In the genomic region with DNA sequence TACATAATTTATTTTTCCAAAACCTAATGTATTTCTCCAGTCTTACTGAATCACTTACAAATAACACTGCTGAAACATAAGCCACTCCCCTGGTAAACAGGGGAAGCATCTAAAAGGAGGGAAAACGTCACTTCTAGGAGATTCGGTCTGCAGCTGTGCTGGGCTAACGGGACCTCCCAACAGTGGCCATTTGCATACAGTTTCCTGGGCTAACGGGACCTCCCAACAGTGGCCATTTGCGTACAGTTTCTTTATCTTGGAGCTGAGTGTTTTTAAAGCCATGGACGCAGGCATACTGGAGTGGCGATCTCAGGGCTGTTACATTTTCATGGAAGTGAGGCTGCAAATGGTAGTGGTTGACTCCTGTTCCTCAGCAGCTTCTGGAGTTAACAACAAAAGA, we compare ENCODE assay signal across 2 cellular contexts.
TF ChIP-seq lines count a peak whose summit lies in the region.

No MANE protein-coding gene starts in this region.

TF ChIP-seq in GM23338, 12 proteins besides CTCF, POLR2A, EP300 and RAD21 (continues in another document):
- TF ChIP-seq JUNB (IDR thresholded peaks at IDR 0.05; ENCODE audit: unreplicated experiment) (no peak), CREB1 (CRISPR knock-in tag; IDR thresholded peaks at IDR 0.05; ENCODE audit: low read depth) (no peak), ZNF331 (CRISPR knock-in tag; IDR thresholded peaks at IDR 0.05; ENCODE audit: low read depth) (no peak), ZNF114 (CRISPR knock-in tag; IDR thresholded peaks at IDR 0.05) (no peak), EZH2 (IDR thresholded peaks at IDR 0.05; ENCODE audit: low read depth, unreplicated experiment) (no peak), NANOG (IDR thresholded peaks at IDR 0.05; ENCODE audit: borderline replicate concordance) (no peak), STAT1 (IDR thresholded peaks at IDR 0.05; ENCODE audit: unreplicated experiment) (no peak), POLR2AphosphoS5 (IDR thresholded peaks at IDR 0.05; ENCODE audit: low read depth) (no peak), EZH2phosphoT487 (IDR thresholded peaks at IDR 0.05; ENCODE audit: unreplicated experiment) (no peak)
- TF ChIP-seq, protein P1, sequence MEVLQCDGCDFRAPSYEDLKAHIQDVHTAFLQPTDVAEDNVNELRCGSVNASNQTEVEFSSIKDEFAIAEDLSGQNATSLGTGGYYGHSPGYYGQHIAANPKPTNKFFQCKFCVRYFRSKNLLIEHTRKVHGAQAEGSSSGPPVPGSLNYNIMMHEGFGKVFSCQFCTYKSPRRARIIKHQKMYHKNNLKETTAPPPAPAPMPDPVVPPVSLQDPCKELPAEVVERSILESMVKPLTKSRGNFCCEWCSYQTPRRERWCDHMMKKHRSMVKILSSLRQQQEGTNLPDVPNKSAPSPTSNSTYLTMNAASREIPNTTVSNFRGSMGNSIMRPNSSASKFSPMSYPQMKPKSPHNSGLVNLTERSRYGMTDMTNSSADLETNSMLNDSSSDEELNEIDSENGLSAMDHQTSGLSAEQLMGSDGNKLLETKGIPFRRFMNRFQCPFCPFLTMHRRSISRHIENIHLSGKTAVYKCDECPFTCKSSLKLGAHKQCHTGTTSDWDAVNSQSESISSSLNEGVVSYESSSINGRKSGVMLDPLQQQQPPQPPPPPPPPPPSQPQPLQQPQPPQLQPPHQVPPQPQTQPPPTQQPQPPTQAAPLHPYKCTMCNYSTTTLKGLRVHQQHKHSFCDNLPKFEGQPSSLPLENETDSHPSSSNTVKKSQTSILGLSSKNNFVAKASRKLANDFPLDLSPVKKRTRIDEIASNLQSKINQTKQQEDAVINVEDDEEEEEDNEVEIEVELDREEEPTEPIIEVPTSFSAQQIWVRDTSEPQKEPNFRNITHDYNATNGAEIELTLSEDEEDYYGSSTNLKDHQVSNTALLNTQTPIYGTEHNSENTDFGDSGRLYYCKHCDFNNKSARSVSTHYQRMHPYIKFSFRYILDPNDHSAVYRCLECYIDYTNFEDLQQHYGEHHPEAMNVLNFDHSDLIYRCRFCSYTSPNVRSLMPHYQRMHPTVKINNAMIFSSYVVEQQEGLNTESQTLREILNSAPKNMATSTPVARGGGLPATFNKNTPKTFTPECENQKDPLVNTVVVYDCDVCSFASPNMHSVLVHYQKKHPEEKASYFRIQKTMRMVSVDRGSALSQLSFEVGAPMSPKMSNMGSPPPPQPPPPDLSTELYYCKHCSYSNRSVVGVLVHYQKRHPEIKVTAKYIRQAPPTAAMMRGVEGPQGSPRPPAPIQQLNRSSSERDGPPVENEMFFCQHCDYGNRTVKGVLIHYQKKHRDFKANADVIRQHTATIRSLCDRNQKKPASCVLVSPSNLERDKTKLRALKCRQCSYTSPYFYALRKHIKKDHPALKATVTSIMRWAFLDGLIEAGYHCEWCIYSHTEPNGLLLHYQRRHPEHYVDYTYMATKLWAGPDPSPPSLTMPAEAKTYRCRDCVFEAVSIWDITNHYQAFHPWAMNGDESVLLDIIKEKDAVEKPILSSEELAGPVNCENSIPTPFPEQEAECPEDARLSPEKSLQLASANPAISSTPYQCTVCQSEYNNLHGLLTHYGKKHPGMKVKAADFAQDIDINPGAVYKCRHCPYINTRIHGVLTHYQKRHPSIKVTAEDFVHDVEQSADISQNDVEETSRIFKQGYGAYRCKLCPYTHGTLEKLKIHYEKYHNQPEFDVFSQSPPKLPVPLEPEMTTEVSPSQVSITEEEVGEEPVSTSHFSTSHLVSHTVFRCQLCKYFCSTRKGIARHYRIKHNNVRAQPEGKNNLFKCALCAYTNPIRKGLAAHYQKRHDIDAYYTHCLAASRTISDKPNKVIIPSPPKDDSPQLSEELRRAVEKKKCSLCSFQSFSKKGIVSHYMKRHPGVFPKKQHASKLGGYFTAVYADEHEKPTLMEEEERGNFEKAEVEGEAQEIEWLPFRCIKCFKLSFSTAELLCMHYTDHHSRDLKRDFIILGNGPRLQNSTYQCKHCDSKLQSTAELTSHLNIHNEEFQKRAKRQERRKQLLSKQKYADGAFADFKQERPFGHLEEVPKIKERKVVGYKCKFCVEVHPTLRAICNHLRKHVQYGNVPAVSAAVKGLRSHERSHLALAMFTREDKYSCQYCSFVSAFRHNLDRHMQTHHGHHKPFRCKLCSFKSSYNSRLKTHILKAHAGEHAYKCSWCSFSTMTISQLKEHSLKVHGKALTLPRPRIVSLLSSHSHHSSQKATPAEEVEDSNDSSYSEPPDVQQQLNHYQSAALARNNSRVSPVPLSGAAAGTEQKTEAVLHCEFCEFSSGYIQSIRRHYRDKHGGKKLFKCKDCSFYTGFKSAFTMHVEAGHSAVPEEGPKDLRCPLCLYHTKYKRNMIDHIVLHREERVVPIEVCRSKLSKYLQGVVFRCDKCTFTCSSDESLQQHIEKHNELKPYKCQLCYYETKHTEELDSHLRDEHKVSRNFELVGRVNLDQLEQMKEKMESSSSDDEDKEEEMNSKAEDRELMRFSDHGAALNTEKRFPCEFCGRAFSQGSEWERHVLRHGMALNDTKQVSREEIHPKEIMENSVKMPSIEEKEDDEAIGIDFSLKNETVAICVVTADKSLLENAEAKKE (CRISPR knock-in tag; IDR thresholded peaks at IDR 0.05): no peak
- TF ChIP-seq, protein P2, sequence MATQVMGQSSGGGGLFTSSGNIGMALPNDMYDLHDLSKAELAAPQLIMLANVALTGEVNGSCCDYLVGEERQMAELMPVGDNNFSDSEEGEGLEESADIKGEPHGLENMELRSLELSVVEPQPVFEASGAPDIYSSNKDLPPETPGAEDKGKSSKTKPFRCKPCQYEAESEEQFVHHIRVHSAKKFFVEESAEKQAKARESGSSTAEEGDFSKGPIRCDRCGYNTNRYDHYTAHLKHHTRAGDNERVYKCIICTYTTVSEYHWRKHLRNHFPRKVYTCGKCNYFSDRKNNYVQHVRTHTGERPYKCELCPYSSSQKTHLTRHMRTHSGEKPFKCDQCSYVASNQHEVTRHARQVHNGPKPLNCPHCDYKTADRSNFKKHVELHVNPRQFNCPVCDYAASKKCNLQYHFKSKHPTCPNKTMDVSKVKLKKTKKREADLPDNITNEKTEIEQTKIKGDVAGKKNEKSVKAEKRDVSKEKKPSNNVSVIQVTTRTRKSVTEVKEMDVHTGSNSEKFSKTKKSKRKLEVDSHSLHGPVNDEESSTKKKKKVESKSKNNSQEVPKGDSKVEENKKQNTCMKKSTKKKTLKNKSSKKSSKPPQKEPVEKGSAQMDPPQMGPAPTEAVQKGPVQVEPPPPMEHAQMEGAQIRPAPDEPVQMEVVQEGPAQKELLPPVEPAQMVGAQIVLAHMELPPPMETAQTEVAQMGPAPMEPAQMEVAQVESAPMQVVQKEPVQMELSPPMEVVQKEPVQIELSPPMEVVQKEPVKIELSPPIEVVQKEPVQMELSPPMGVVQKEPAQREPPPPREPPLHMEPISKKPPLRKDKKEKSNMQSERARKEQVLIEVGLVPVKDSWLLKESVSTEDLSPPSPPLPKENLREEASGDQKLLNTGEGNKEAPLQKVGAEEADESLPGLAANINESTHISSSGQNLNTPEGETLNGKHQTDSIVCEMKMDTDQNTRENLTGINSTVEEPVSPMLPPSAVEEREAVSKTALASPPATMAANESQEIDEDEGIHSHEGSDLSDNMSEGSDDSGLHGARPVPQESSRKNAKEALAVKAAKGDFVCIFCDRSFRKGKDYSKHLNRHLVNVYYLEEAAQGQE (IDR thresholded peaks at IDR 0.05; ENCODE audit: unreplicated experiment): no peak

TF ChIP-seq in H1, 55 proteins besides CTCF, POLR2A, EP300 and RAD21:
- 0 out of 2 replicates have a peak, but pooled peaks have one; percentile 41 for TF ChIP-seq YY1 (IDR thresholded peaks at IDR 0.05; ENCODE audit: low read depth, low read length)
- no peak for TF ChIP-seq TAF1 (IDR thresholded peaks at IDR 0.05; ENCODE audit: low read depth, low read length)
- TF ChIP-seq GABPA (IDR thresholded peaks at IDR 0.05; ENCODE audit: borderline replicate concordance, insufficient read depth, low read length): no peak
TF ChIP-seq in H1: peak in this region for 1.
